In the genomic region with DNA sequence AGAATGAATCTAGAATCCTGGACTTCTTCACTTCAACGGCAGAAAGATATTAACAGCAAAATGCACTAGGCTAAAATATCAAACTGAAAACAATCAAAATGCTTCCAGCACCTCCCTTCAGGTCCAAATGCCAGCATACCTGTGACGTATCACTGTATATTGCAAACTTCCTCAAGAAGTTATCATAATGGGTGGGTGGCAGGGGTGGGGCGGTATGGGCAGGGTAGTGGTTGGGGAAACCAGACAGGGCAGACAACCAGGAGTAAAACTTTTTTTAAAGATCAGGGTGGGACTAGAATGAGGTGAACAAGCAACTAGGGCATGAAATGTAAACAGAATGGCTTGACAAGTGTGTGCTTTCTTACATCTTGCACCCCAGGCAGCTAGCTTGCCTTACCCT, we compare ENCODE assay signal across 24 cellular contexts.
"Had no signal": no experiment of that assay in that cellular context is flagged by ENCODE, and none has a peak within 500 bp of the region (broad histone marks: within the 10 kb centered on the region; RNA-seq: fewer than 3 reads in every experiment).

No MANE protein-coding gene starts in this region.

- H3K27ac ChIP-seq: neural progenitor cell, ovary, parathyroid adenoma, psoas muscle, right lobe of liver, sigmoid colon, stomach, thoracic aorta, thyroid gland, tibial nerve, upper lobe of right lung, uterus had no signal

- H3K4me1 ChIP-seq: neural progenitor cell, parathyroid adenoma, psoas muscle, right lobe of liver, sigmoid colon, stomach, thyroid gland, tibial nerve, upper lobe of right lung, uterus had no signal

- H3K27me3 ChIP-seq: neural progenitor cell, ovary, right lobe of liver, sigmoid colon, stomach, thyroid gland, tibial nerve, upper lobe of right lung, uterus had no signal

- H3K4me3 ChIP-seq: neural progenitor cell, ovary, psoas muscle, right lobe of liver, sigmoid colon, stomach, thoracic aorta, thyroid gland, tibial nerve, upper lobe of right lung, uterus had no signal

- ATAC-seq: natural killer cell; psoas muscle; right cardiac atrium; right lobe of liver; stimulated activated effector memory CD8-positive, alpha-beta T cell treated with anti-CD3 and anti-CD28 coated beads, Interleukin-12 subunit alpha, Interleukin-12 subunit beta, amount 100 ng/mL, for 72 hours; stimulated activated naive B cell treated with anti-CD40 and anti-IgM and Interleukin-4, amounts not matched to agents 10 μg/mL and 1 μg/mL and 100 μg/mL, for 72 hours; upper lobe of right lung had no signal

- DNase-seq: natural killer cell; occipital lobe; ovary; posterior cingulate gyrus; psoas muscle; right cardiac atrium; right lobe of liver; sigmoid colon; small intestine; stimulated activated CD4-positive, alpha-beta T cell treated with anti-CD3 and anti-CD28 coated beads, Interleukin-15, amount 100 ng/mL, for 24 hours; stimulated activated CD4-positive, alpha-beta T cell treated with anti-CD3 and anti-CD28 coated beads, Interleukin-2, amount 100 ng/mL, for 24 hours; stimulated activated CD4-positive, alpha-beta T cell treated with anti-CD3 and anti-CD28 coated beads, Interleukin-2, amount 100 ng/mL, for 48 hours; stimulated activated CD4-positive, alpha-beta T cell treated with anti-CD3 and anti-CD28 coated beads, Interleukin-4, amount 100 ng/mL, for 24 hours; stimulated activated naive B cell treated with anti-CD40 and anti-IgM and Interleukin-4, amounts not matched to agents 10 μg/mL and 1 μg/mL and 100 μg/mL, for 72 hours; stimulated activated naive CD4-positive, alpha-beta T cell treated with Interleukin-2 at 50 U/mL for 16 hours; stomach; thyroid gland; upper lobe of right lung; uterus had no signal

- H3K9me3 ChIP-seq: ovary, psoas muscle, right lobe of liver, sigmoid colon, stomach, thoracic aorta, thyroid gland, tibial nerve, upper lobe of right lung, uterus had no signal

- H3K36me3 ChIP-seq: neural progenitor cell, ovary, right lobe of liver, sigmoid colon, stomach, thoracic aorta, thyroid gland, tibial nerve, upper lobe of right lung, uterus had no signal
